In the genomic region with DNA sequence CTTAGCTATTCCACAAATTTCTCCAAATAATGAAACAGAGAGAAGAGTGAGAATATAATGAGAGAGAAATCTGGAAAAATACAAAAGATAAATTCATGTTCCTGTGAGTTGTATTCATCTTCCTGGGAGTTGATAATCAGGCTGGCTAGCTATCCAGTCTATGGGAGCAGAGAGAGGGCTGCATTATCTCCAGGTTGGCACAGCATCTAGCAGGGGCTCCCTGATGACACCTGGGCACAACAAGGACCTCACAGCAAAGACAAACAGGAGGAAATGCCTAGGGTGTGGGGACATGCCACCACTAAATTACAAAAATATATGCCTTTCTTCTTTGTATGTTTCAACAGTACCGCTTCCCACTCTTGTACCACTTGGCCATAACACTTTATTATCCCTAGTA, we compare ENCODE assay signal across 11 cellular contexts. TPM values are rescaled to one million over a fixed set of nuclear protein-coding genes. Genes with fewer than 3 reads are reported as not detected.
DNase-seq lines count a peak whose midpoint lies in the region; ATAC-seq and TF ChIP-seq lines count a peak whose summit lies in the region.
"Had no signal": no experiment of that assay in that cellular context is flagged by ENCODE, and none has a peak within 500 bp of the region (broad histone marks: within the 10 kb centered on the region; RNA-seq: fewer than 3 reads in every experiment).

No MANE protein-coding gene starts in this region.

- POLR2A ChIA-PET in CD8-positive, alpha-beta T cell (lab: Charles Lee): interaction anchor here (1.7 to 4.5 kb wide), 3 partner anchors 20 to 36 kb away, joined by 7 to 36 read pairs (median 7); no protein-coding TSS in a partner anchor

- TF ChIP-seq CTCF in CD8-positive, alpha-beta T cell (IDR thresholded peaks at IDR 0.05): no peak
- no peak for TF ChIP-seq CTCF in MM.1S (IDR thresholded peaks at IDR 0.05; ENCODE audit: low read length)
- no peak for TF ChIP-seq CTCF in osteoblast (IDR thresholded peaks at IDR 0.05; ENCODE audit: extremely low read depth, low read depth, low read length)

- H3K36me3 ChIP-seq in CD8-positive, alpha-beta T cell (ENCODE audit: insufficient read depth, low read length): no peaks in the 10 kb centered on the region
- H3K36me3 ChIP-seq in MM.1S (replicated peaks; ENCODE audit: insufficient read depth, low read length) (no peaks in the 10 kb centered on the region), osteoblast (ENCODE audit: insufficient read depth, low read length) (no peaks in the 10 kb centered on the region)

- H3K9ac ChIP-seq in MM.1S (ENCODE audit: low read length): peak overlapping the region; percentile 96; the same call in 1 of the 2 replicates

- H3K79me2 ChIP-seq in MM.1S (ENCODE audit: low read length) (peaks cover 57% of the 10 kb centered on the region), osteoblast (ENCODE audit: insufficient read depth, low read length) (peaks cover 57% of the 10 kb centered on the region)

- peaks cover 8% of the 10 kb centered on the region for H3K36me3 Mint-ChIP-seq in CD8-positive, alpha-beta T cell
- H3K36me3 Mint-ChIP-seq in effector memory CD8-positive, alpha-beta T cell (ENCODE audit: insufficient read depth): peaks cover 47% of the 10 kb centered on the region

- H3K4me2 ChIP-seq in MM.1S (ENCODE audit: low read depth, low read length) (peak overlapping the region; percentile 87), osteoblast (ENCODE audit: insufficient read depth, low read length) (peak overlapping the region; percentile 90)

- no peaks in the 10 kb centered on the region for H3K9me3 Mint-ChIP-seq in CD8-positive, alpha-beta T cell
- no peaks in the 10 kb centered on the region for H3K9me3 Mint-ChIP-seq in effector memory CD8-positive, alpha-beta T cell

- peaks cover under 1% of the 10 kb centered on the region for H3K27me3 Mint-ChIP-seq in CD8-positive, alpha-beta T cell (ENCODE audit: low read depth)
- H3K27me3 Mint-ChIP-seq in effector memory CD8-positive, alpha-beta T cell: peaks cover 16% of the 10 kb centered on the region in 2 donors

- H3K27ac Mint-ChIP-seq in CD8-positive, alpha-beta T cell: peak overlapping the region; percentile 92
- H3K27ac Mint-ChIP-seq in effector memory CD8-positive, alpha-beta T cell: peak overlapping the region; percentile 95 to 98

- no peak overlapping the region for H3K4me3 ChIP-seq in CD8-positive, alpha-beta T cell (ENCODE audit: low read depth, low read length)
- H3K4me3 ChIP-seq in MM.1S (ENCODE audit: low read length) (peak overlapping the region; percentile 95), osteoblast (ENCODE audit: insufficient read depth, low read length) (no peak overlapping the region)

- H3K4me1 ChIP-seq in CD8-positive, alpha-beta T cell (ENCODE audit: insufficient read depth, low read length): peaks cover 21% of the 10 kb centered on the region
- H3K4me1 ChIP-seq in MM.1S (ENCODE audit: low read length) (peaks cover 23% of the 10 kb centered on the region), osteoblast (ENCODE audit: insufficient read depth, low read length) (peaks cover 21% of the 10 kb centered on the region)

- DNase-seq in CD8-positive, alpha-beta T cell: no peak
- DNase-seq in MM.1S (no peak), osteoblast (ENCODE audit: insufficient read length, low spot score, missing footprints) (no peak), CD1c-positive myeloid dendritic cell (ENCODE audit: extremely low spot score) (no peak), NCI-H1048 (lab: John Stamatoyannopoulos, UW) (no peak), NCI-H1105 treated with DMSO at 0.1 percent for 48 hours (lab: John Stamatoyannopoulos, UW) (no peak)
- DNase-seq in effector memory CD8-positive, alpha-beta T cell: no peak
- DNase-seq: HCEC 1CT had no signal

- H3K9me2 ChIP-seq in MM.1S (replicated peaks; ENCODE audit: insufficient read depth, low read length): no peaks in the 10 kb centered on the region

- no peaks in the 10 kb centered on the region for H3K27me3 ChIP-seq in CD8-positive, alpha-beta T cell (ENCODE audit: insufficient read depth, low read length)
- H3K27me3 ChIP-seq in MM.1S (replicated peaks; ENCODE audit: insufficient read depth, low read length): no peaks in the 10 kb centered on the region
- H3K27me3 ChIP-seq in osteoblast (ENCODE audit: insufficient read depth, low read length): peaks cover 6% of the 10 kb centered on the region

- H4K20me1 ChIP-seq in MM.1S (ENCODE audit: insufficient read depth, low read length): no peaks in the 10 kb centered on the region
- H4K20me1 ChIP-seq in osteoblast (ENCODE audit: insufficient read depth, low read length): no peaks in the 10 kb centered on the region

- intact Hi-C loops in CD8-positive, alpha-beta T cell (cut with DNase I, micrococcal nuclease): loop anchor here (2.0 to 10.0 kb wide), 10 partner anchors 143 to 1777 kb away; partner anchors contain the start of genes NUSAP1 (in 2 of the 2), OIP5 (in 2 of the 2), CCNDBP1 (in 1 of the 2) and GANC (in 1 of the 2)

- CTCF ChIA-PET in CD8-positive, alpha-beta T cell (lab: Charles Lee): interaction anchor here (0.9 to 2.1 kb wide), 3 partner anchors 19 to 196 kb away, joined by 4 to 11 read pairs (median 5); partner anchors contain the start of gene MAPKBP1

- H3K4me1 Mint-ChIP-seq in CD8-positive, alpha-beta T cell (ENCODE audit: low read depth): peaks cover 54% of the 10 kb centered on the region
- H3K4me1 Mint-ChIP-seq in effector memory CD8-positive, alpha-beta T cell (ENCODE audit: low read depth in 2 of 2): peaks cover 40 to 45% of the 10 kb centered on the region in 2 donors

- H2AFZ ChIP-seq in MM.1S (ENCODE audit: low read length) (no peak overlapping the region), osteoblast (ENCODE audit: low read length) (no peak overlapping the region)

- H3K27ac ChIP-seq in CD8-positive, alpha-beta T cell (ENCODE audit: low read depth, low read length): peak overlapping the region; percentile 86
- peak overlapping the region; percentile 94 for H3K27ac ChIP-seq in MM.1S (ENCODE audit: low read length)
- H3K27ac ChIP-seq in osteoblast (ENCODE audit: low read depth, low read length): no peak overlapping the region

- H3F3A ChIP-seq in MM.1S (ENCODE audit: insufficient read depth, low read length): peaks cover 15% of the 10 kb centered on the region

- H3K4me3 Mint-ChIP-seq in CD8-positive, alpha-beta T cell: peak overlapping the region; percentile 97
- H3K4me3 Mint-ChIP-seq in effector memory CD8-positive, alpha-beta T cell: peak overlapping the region; percentile 95 to 96

- no peaks in the 10 kb centered on the region for H3K9me3 ChIP-seq in CD8-positive, alpha-beta T cell (ENCODE audit: low read length)
- H3K9me3 ChIP-seq in MM.1S (replicated peaks; ENCODE audit: insufficient read depth, low read length): no peaks in the 10 kb centered on the region
- H3K9me3 ChIP-seq in osteoblast (ENCODE audit: low read depth, low read length): no peaks in the 10 kb centered on the region

- ATAC-seq in CD8-positive, alpha-beta T cell: no peak
- no peak for ATAC-seq in effector memory CD8-positive, alpha-beta T cell (replicated peaks)
- ATAC-seq in HG03025 (IDR thresholded peaks at IDR 0.05; ENCODE audit: low FRiP score, unreplicated experiment): no peak

RNA-seq across cellular contexts. Expression of gene EHD4, which starts 1.9 kb away (rescaled TPM):
- total RNA-seq in CD8-positive, alpha-beta T cell: 10 to 100 TPM; 36.4 to 40.5 TPM
- total RNA-seq in osteoblast: 15.9 and 18.0 TPM in 2 replicates

RNA-seq across cellular contexts. Expression of gene PLA2G4E, which starts 50.4 kb away (rescaled TPM):
- total RNA-seq in CD8-positive, alpha-beta T cell: not detected
- not detected in 2 replicates for total RNA-seq in osteoblast
- total RNA-seq: myocyte, subcutaneous adipose tissue had no signal
